In the genomic region with DNA sequence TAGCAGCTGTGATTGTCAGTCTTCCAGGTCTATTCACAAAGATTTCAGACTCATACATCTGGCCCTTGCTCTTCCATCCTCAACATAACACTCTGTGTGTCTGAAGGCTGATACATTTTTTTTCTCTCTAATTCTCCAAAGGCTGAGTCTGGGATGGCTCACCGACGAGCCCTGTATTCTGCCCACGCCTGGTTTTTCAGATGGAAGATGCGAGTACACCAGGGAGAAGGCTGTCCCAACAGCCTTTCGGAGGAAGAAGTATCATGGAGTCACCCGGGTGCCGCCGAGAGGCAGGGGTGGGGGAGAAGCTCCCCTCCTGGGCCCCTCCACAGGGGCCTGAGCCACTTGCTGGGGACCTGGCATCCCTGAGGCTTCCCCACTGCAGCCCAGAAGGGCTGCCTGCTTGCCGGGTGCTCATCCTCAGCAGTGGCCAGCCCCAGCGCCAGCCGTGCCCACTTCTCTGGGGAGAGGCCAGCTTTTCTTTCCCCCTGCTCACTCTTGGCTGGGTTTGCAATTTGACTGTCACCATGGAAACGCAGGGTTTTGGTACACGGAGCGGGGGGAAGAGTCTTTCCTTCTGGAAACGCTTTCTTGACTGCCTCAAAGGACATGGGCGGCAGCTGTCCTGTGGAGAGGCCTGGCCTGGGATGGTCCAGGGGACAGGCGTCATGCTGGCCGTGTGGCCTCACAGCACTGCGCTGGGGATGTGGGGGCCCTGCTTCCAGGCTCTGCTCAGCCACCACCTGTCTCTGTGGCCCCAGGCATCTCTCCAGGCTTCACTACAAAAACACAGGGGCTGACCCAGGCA, we compare ENCODE assay signal across 17 cellular contexts. TPM values are rescaled to one million over a fixed set of nuclear protein-coding genes. Genes with fewer than 3 reads are reported as not detected.
DNase-seq lines count a peak whose midpoint lies in the region; ATAC-seq, FAIRE-seq and TF ChIP-seq lines count a peak whose summit lies in the region.
"Had no signal": no experiment of that assay in that cellular context is flagged by ENCODE, and none has a peak within 500 bp of the region (broad histone marks: within the 10 kb centered on the region; RNA-seq: fewer than 3 reads in every experiment).

No MANE protein-coding gene starts in this region.

- H4K20me1 ChIP-seq in K562 (replicated peaks; ENCODE audit: control insufficient read depth, insufficient read depth, low read length), result no peaks in the 10 kb centered on the region; the same call in 1 of the 2 replicates

- CTCF ChIA-PET in K562 (lab: Yijun Ruan, JAX; ENCODE audit: low intra/inter-chr PET ratio), result no interaction called here

- intact Hi-C loops in K562 (cut with micrococcal nuclease), result no loop called here

- no peak for FAIRE-seq in K562 (lab: Jason Lieb, UNC)

- no peak for TF ChIP-seq POLR2A in K562 (conservative IDR thresholded peaks at IDR 0.05)

- no peaks in the 10 kb centered on the region for H3K36me3 ChIP-seq in H7 (replicated peaks; ENCODE audit: control insufficient read depth, insufficient read depth, low read length)
- no peaks in the 10 kb centered on the region for H3K36me3 ChIP-seq in K562 (ENCODE audit: control insufficient read depth, insufficient read depth, low read length)
- H3K36me3 ChIP-seq in HAP-1 (replicated peaks), result no peaks in the 10 kb centered on the region
- H3K36me3 ChIP-seq: gastrocnemius medialis had no signal

- no peaks in the 10 kb centered on the region for H3K9me3 ChIP-seq in K562 (replicated peaks; ENCODE audit: control insufficient read depth, insufficient read depth, low read depth, low read length)
- no peaks in the 10 kb centered on the region for H3K9me3 ChIP-seq in HAP-1
- H3K9me3 ChIP-seq: gastrocnemius medialis had no signal

- POLR2A ChIA-PET in K562 (lab: Yijun Ruan, JAX), result no interaction called here

- DNase-seq in H7 (peak; percentile 64), K562 (ENCODE audit: extremely low read depth in 1 of 4, low spot score in 3 of 4) (no peak), left kidney (ENCODE audit: low read depth, low spot score) (peak; percentile 67), retina (peak; percentile 64), NOMO-1 treated with DMSO at 0.1 percent for 48 hours (lab: John Stamatoyannopoulos, UW; ENCODE audit: unreplicated experiment) (no peak), Kasumi-1 (lab: John Stamatoyannopoulos, UW) (no peak), HAP-1 (ENCODE audit: low spot score in 2 of 2) (no peak)
- DNase-seq: activated CD4-positive, alpha-beta memory T cell treated with anti-CD3 and anti-CD28 coated beads for 36 hours; DMS79; gastrocnemius medialis; Karpas-422; NCI-H1436 treated with DMSO at 0.1 percent for 48 hours; NCI-H510A had no signal

- no peaks in the 10 kb centered on the region for H3K9me1 ChIP-seq in K562 (ENCODE audit: control insufficient read depth, insufficient read depth, low read length)

- no peaks in the 10 kb centered on the region for H3K4me1 ChIP-seq in K562 (replicated peaks in 1 of 2; ENCODE audit: control insufficient read depth in 2 of 2, insufficient read depth in 2 of 2, low read length in 2 of 2)
- H3K4me1 ChIP-seq in HAP-1, result no peaks in the 10 kb centered on the region
- H3K4me1 ChIP-seq: gastrocnemius medialis had no signal

- 1% methylated on average over 15 of the region's 19 CpGs for WGBS in K562 (ENCODE audit: insufficient coverage, low coverage, missing lambda C conversion rate)

- no peak for TF ChIP-seq CTCF in K562 (IDR thresholded peaks at IDR 0.05 in 2 of 3, conservative IDR thresholded peaks at IDR 0.05 in 1 of 3; ENCODE audit: insufficient read depth in 2 of 3, low read depth in 1 of 3, low read length in 3 of 3)

- BruUV-seq in K562 (replicated peaks; lab: Mats Ljungman, UMichigan), result no TSS peak

- H3K79me2 ChIP-seq in K562 (ENCODE audit: control insufficient read depth, insufficient read depth, low read length), result no peaks in the 10 kb centered on the region

- H3K9ac ChIP-seq in K562 (ENCODE audit: insufficient read depth in 1 of 2, low read depth in 2 of 2, low read length in 2 of 2), result no peak overlapping the region

- H2AFZ ChIP-seq in K562 (ENCODE audit: low read depth, low read length), result no peak overlapping the region

- no peak for ATAC-seq in K562
- no peak for ATAC-seq in HG03175 (IDR thresholded peaks at IDR 0.05; ENCODE audit: unreplicated experiment)
- ATAC-seq: gastrocnemius medialis, Panc1 had no signal

- in situ Hi-C loops in K562 (cut with MboI), result no loop called here
- in situ Hi-C loops in HAP-1 (cut with MboI; ENCODE audit: low sequenced_read_pairs), result no loop called here

- no peak overlapping the region for H3K4me2 ChIP-seq in K562 (ENCODE audit: insufficient read depth, low read length)

- no peak for TF ChIP-seq RAD21 in K562 (CRISPR knock-in tag; conservative IDR thresholded peaks at IDR 0.05 in 1 of 2, IDR thresholded peaks at IDR 0.05 in 1 of 2)

- H3K4me3 ChIP-seq in H7 (ENCODE audit: insufficient read depth, low read depth, low read length) (no peak overlapping the region), K562 (no peak overlapping the region), HAP-1 (no peak overlapping the region)
- H3K4me3 ChIP-seq: coronary artery, gastrocnemius medialis had no signal

- H3K27ac ChIP-seq in K562 (ENCODE audit: extremely low read depth, low read depth, low read length), result no peak overlapping the region
- H3K27ac ChIP-seq: coronary artery, gastrocnemius medialis had no signal

- no peak for TF ChIP-seq EP300 in K562 (IDR thresholded peaks at IDR 0.05; ENCODE audit: low read length)

- H3K27me3 ChIP-seq in H7 (ENCODE audit: control insufficient read depth, insufficient read depth, low read length), result no peaks in the 10 kb centered on the region
- H3K27me3 ChIP-seq in K562 (ENCODE audit: control insufficient read depth in 2 of 2, insufficient read depth in 2 of 2, low read length in 2 of 2), result peaks cover 3 to 40% of the 10 kb centered on the region in 2 experiments; a peak in 3 of 5 replicates
- H3K27me3 ChIP-seq in HAP-1 (ENCODE audit: low read depth), result no peaks in the 10 kb centered on the region
- H3K27me3 ChIP-seq: gastrocnemius medialis had no signal

TF ChIP-seq in K562, 482 proteins besides CTCF, POLR2A, EP300 and RAD21:
- TF ChIP-seq, protein P1, sequence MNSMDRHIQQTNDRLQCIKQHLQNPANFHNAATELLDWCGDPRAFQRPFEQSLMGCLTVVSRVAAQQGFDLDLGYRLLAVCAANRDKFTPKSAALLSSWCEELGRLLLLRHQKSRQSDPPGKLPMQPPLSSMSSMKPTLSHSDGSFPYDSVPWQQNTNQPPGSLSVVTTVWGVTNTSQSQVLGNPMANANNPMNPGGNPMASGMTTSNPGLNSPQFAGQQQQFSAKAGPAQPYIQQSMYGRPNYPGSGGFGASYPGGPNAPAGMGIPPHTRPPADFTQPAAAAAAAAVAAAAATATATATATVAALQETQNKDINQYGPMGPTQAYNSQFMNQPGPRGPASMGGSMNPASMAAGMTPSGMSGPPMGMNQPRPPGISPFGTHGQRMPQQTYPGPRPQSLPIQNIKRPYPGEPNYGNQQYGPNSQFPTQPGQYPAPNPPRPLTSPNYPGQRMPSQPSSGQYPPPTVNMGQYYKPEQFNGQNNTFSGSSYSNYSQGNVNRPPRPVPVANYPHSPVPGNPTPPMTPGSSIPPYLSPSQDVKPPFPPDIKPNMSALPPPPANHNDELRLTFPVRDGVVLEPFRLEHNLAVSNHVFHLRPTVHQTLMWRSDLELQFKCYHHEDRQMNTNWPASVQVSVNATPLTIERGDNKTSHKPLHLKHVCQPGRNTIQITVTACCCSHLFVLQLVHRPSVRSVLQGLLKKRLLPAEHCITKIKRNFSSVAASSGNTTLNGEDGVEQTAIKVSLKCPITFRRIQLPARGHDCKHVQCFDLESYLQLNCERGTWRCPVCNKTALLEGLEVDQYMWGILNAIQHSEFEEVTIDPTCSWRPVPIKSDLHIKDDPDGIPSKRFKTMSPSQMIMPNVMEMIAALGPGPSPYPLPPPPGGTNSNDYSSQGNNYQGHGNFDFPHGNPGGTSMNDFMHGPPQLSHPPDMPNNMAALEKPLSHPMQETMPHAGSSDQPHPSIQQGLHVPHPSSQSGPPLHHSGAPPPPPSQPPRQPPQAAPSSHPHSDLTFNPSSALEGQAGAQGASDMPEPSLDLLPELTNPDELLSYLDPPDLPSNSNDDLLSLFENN (IDR thresholded peaks at IDR 0.05; ENCODE audit: low read depth in 2 of 2, low read length in 2 of 2), result no peak
- TF ChIP-seq, protein P2, sequence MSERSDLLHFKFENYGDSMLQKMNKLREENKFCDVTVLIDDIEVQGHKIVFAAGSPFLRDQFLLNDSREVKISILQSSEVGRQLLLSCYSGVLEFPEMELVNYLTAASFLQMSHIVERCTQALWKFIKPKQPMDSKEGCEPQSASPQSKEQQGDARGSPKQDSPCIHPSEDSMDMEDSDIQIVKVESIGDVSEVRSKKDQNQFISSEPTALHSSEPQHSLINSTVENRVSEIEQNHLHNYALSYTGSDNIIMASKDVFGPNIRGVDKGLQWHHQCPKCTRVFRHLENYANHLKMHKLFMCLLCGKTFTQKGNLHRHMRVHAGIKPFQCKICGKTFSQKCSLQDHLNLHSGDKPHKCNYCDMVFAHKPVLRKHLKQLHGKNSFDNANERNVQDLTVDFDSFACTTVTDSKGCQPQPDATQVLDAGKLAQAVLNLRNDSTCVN (CRISPR knock-in tag; IDR thresholded peaks at IDR 0.05), result no peak
- TF ChIP-seq ZFP30 (CRISPR knock-in tag; IDR thresholded peaks at IDR 0.05; ENCODE audit: borderline replicate concordance), result no peak
- TF ChIP-seq RFX1 (IDR thresholded peaks at IDR 0.05), result peak; percentile 37

RNA-seq across cellular contexts. Expression of gene DOC2B, which starts 45.5 kb away (rescaled TPM):
- total RNA-seq in H7 (2014; rRNA removed; shearing (Covaris generic)), result 0.04 and 1.1 TPM in 2 replicates
- not detected in 2 replicates for total RNA-seq in K562 (2011; cell fraction: chromatin; rRNA removed; ENCODE audit: low replicate concordance)
- total RNA-seq in K562 (2011; cell fraction: nucleolus; rRNA removed), result not detected in 2 replicates
- not detected in 2 replicates for total RNA-seq in K562 (2011; cell fraction: nucleoplasm; rRNA removed)
- not detected in 2 replicates for total RNA-seq in K562 (2014; rRNA removed)
- total RNA-seq in K562 (2014; rRNA removed; fragmentation: Illumina TruSeq; extraction: Trizol), result not detected in 2 replicates
- total RNA-seq in K562 (2015; rRNA removed; fragmentation: Illumina TruSeq; extraction: Trizol), result not detected in 2 replicates
- 0.02 TPM in 1 of 2 replicates, not detected in the other for total RNA-seq in K562 (2021)
- polyA plus RNA-seq in K562 (2011; rRNA removed), result not detected in 2 replicates
- polyA plus RNA-seq in K562 (2011; cell fraction: cytosol; rRNA removed), result 0.01 TPM in 1 of 2 replicates, not detected in the other
- polyA plus RNA-seq in K562 (2011; cell fraction: nucleus; rRNA removed), result not detected in 2 replicates
- 0.01 TPM in 1 of 2 replicates, not detected in the other for polyA plus RNA-seq in K562 (2012)
- polyA plus RNA-seq in K562 (2014; fragmentation: Illumina TruSeq; extraction: Trizol), result not detected in 2 replicates
- not detected for polyA plus RNA-seq in K562 (2014; fragmentation: Nextera tagmentation; extraction: Ambion mirVana)
- polyA plus RNA-seq in K562 (2014; rRNA removed), result not detected in 2 replicates
- not detected in 2 replicates for polyA minus RNA-seq in K562 (2011; rRNA and poly(A)+ RNA removed)
- not detected in 2 replicates for polyA minus RNA-seq in K562 (2011; cell fraction: cytosol; rRNA and poly(A)+ RNA removed)
- polyA minus RNA-seq in K562 (2011; cell fraction: nucleus; rRNA and poly(A)+ RNA removed), result not detected in 2 replicates
- polyA plus RNA-seq: BJ had no signal

Comparison
In these comparisons a context has a peak if more than half of its experiments do, and no peak if none do; other contexts are left out.
1. DNase-seq: peak in H7 (single experiment), left kidney (single experiment) and retina (single experiment); none in K562 (0 of 4), NOMO-1 treated with DMSO at 0.1 percent for 48 hours (single experiment), Kasumi-1 (0 of 2) and HAP-1 (0 of 2).